20 cellular contexts compared by ENCODE assay signal in the genomic region with DNA sequence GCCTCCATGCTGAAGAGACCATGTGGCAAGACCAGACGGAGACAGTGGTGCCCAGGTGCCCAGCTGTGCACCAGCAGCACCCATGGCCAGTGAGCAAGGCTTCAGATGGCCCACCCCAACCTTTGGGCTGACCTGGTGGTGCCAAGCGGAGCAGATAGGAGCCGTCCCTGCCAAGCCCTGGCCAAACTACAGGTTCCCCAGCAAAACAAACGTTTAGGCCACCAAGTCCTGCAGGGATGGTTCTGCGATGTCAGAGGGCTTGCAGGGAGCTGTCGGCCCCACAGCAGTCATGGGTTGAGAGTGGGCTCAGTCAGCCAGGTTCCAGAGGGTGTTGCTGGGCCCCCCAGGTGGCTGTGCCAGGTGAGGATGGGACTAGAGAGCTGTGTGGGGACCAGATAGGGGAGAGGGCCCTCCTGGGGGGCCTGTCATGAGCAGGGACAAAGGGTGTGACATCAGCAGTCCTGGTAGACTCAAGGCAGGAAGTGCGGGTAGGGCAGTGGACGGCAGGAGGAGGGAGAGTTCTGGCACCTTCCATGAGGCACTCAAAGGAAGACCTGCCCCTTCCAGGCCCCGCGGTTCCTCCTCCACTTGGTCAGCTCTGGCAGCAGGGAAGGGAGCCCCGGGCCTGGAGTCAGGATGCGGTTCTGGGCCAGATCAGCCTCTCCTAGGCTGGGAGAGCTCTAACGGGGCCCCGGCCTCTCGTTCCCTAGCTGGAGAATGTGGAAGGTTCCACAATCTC.
A peak's percentile ranks its signal among the peaks of the same experiment; 100 is the strongest.
DNase-seq lines count a peak whose midpoint lies in the region; ATAC-seq, FAIRE-seq and TF ChIP-seq lines count a peak whose summit lies in the region.
"Had no signal": no experiment of that assay in that cellular context is flagged by ENCODE, and none has a peak within 500 bp of the region (broad histone marks: within the 10 kb centered on the region; RNA-seq: fewer than 3 reads in every experiment).

No MANE protein-coding gene starts in this region.

- H3K4me1 ChIP-seq in endodermal cell (ENCODE audit: control insufficient read depth, insufficient read depth, low read length) (no peaks in the 10 kb centered on the region), osteoblast (ENCODE audit: insufficient read depth, low read length) (peaks cover 7% of the 10 kb centered on the region)
- H3K4me1 ChIP-seq: SJCRH30 had no signal

- TF ChIP-seq POLR2A in H54 (IDR thresholded peaks at IDR 0.05; ENCODE audit: low read depth, low read length), result no peak

- no peak overlapping the region for H3K27ac ChIP-seq in endodermal cell (ENCODE audit: low read depth, low read length)
- no peak overlapping the region for H3K27ac ChIP-seq in osteoblast (ENCODE audit: low read depth, low read length)
- H3K27ac ChIP-seq: BLaER1 treated with 17β-estradiol and CSF1 and Interleukin-3, amounts not matched to agents 10 nM and 100 nM; SJCRH30 had no signal

- ATAC-seq in GM21737 (IDR thresholded peaks at IDR 0.05; ENCODE audit: unreplicated experiment), result no peak

- no peak overlapping the region for H3K4me2 ChIP-seq in osteoblast (ENCODE audit: insufficient read depth, low read length)
- H3K4me2 ChIP-seq: BLaER1 treated with 17β-estradiol and CSF1 and Interleukin-3, amounts not matched to agents 10 nM and 100 nM had no signal

- H3K27me3 Mint-ChIP-seq in endodermal cell (ENCODE audit: insufficient read depth), result no peaks in the 10 kb centered on the region

- H3K4me1 Mint-ChIP-seq in endodermal cell, result peaks cover 13% of the 10 kb centered on the region

- 96 to 98% methylated on average over 11 to 15 of the region's 15 CpGs for whole genome bisulfite sequencing in endodermal cell (ENCODE audit: insufficient coverage in 1 of 2, insufficient read length in 1 of 2), 2 experiments

- H3K9me3 ChIP-seq in endodermal cell (ENCODE audit: control insufficient read depth, low read length) (no peaks in the 10 kb centered on the region), osteoblast (ENCODE audit: low read depth, low read length) (no peaks in the 10 kb centered on the region)
- H3K9me3 ChIP-seq: BLaER1 treated with 17β-estradiol and CSF1 and Interleukin-3, amounts not matched to agents 10 nM and 100 nM; SJCRH30 had no signal

- DNase-seq in activated effector memory CD4-positive, alpha-beta T cell treated with anti-CD3 and anti-CD28 coated beads, Interleukin-2, amount 50 U/mL, for 16 hours, result peak; percentile 33
- no peak for DNase-seq in activated effector memory CD4-positive, alpha-beta T cell treated with Interleukin-2 at 50 U/mL for 16 hours
- DNase-seq in H7 (peak; percentile 60), endodermal cell (peak; percentile 52), osteoblast (ENCODE audit: insufficient read length, low spot score, missing footprints) (peak; percentile 80), GM10266 (ENCODE audit: extremely low spot score) (no peak), H54 (ENCODE audit: insufficient read length, low spot score) (no peak)
- DNase-seq: 8988T, COR-L47, DMS53, MV-4-11, NCI-H1436, NCI-H2081, NCI-H524 treated with DMSO at 0.1 percent for 48 hours, RPMI8226, SJCRH30 had no signal

- no peak overlapping the region for H3K4me3 ChIP-seq in H7 (ENCODE audit: insufficient read depth, low read depth, low read length)
- no peak overlapping the region for H3K4me3 ChIP-seq in endodermal cell (ENCODE audit: low read length)
- no peak overlapping the region for H3K4me3 ChIP-seq in osteoblast (ENCODE audit: insufficient read depth, low read length)
- H3K4me3 ChIP-seq: BLaER1 treated with 17β-estradiol and CSF1 and Interleukin-3, amounts not matched to agents 10 nM and 100 nM; SJCRH30 had no signal

- H3K9ac ChIP-seq in endodermal cell (ENCODE audit: extremely low read depth, low read length, poor library complexity, severe bottlenecking), result no peak overlapping the region
- H3K9ac ChIP-seq: BLaER1 treated with 17β-estradiol and CSF1 and Interleukin-3, amounts not matched to agents 10 nM and 100 nM had no signal

- H3K79me2 ChIP-seq in osteoblast (ENCODE audit: insufficient read depth, low read length), result no peaks in the 10 kb centered on the region

- H3K27me3 ChIP-seq in H7 (ENCODE audit: control insufficient read depth, insufficient read depth, low read length) (no peaks in the 10 kb centered on the region), endodermal cell (ENCODE audit: control insufficient read depth, insufficient read depth, low read length, poor library complexity, severe bottlenecking) (no peaks in the 10 kb centered on the region), osteoblast (ENCODE audit: insufficient read depth, low read length) (no peaks in the 10 kb centered on the region)
- H3K27me3 ChIP-seq: BLaER1 treated with 17β-estradiol and CSF1 and Interleukin-3, amounts not matched to agents 10 nM and 100 nM; SJCRH30 had no signal

- H4K20me1 ChIP-seq in osteoblast (ENCODE audit: insufficient read depth, low read length), result peaks cover 3% of the 10 kb centered on the region

- H2AFZ ChIP-seq in osteoblast (ENCODE audit: low read length), result no peak overlapping the region

- no peak overlapping the region for H3K4me3 Mint-ChIP-seq in endodermal cell

- H3K36me3 Mint-ChIP-seq in endodermal cell (ENCODE audit: low read depth), result peaks cover 22% of the 10 kb centered on the region

- H3K36me3 ChIP-seq in H7 (replicated peaks; ENCODE audit: control insufficient read depth, insufficient read depth, low read length), result no peaks in the 10 kb centered on the region
- H3K36me3 ChIP-seq in endodermal cell (ENCODE audit: control insufficient read depth, insufficient read depth, low read length), result no peaks in the 10 kb centered on the region
- no peaks in the 10 kb centered on the region for H3K36me3 ChIP-seq in osteoblast (ENCODE audit: insufficient read depth, low read length)

- no peak for TF ChIP-seq CTCF in endodermal cell (conservative IDR thresholded peaks at IDR 0.05)
- no peak for TF ChIP-seq CTCF in osteoblast (IDR thresholded peaks at IDR 0.05; ENCODE audit: extremely low read depth, low read depth, low read length)
- TF ChIP-seq CTCF in GM10266 (IDR thresholded peaks at IDR 0.05; ENCODE audit: control insufficient read depth, insufficient read depth, low read depth, missing control alignments), result no peak

- no peak for FAIRE-seq in H54 (lab: Jason Lieb, UNC)
- FAIRE-seq: GM12891, H1 had no signal

- H3K9me3 Mint-ChIP-seq in endodermal cell, result no peaks in the 10 kb centered on the region

- H3K27ac Mint-ChIP-seq in endodermal cell, result no peak overlapping the region

Comparison
In these comparisons a context has a peak if more than half of its experiments do, and no peak if none do; other contexts are left out.
1. DNase-seq: peak in activated effector memory CD4-positive, alpha-beta T cell treated with anti-CD3 and anti-CD28 coated beads, Interleukin-2, amount 50 U/mL, for 16 hours (single experiment), H7 (single experiment), endodermal cell (single experiment) and osteoblast (single experiment); none in activated effector memory CD4-positive, alpha-beta T cell treated with Interleukin-2 at 50 U/mL for 16 hours (single experiment), GM10266 (single experiment) and H54 (single experiment).